32 cellular contexts compared by ENCODE assay signal in the genomic region with DNA sequence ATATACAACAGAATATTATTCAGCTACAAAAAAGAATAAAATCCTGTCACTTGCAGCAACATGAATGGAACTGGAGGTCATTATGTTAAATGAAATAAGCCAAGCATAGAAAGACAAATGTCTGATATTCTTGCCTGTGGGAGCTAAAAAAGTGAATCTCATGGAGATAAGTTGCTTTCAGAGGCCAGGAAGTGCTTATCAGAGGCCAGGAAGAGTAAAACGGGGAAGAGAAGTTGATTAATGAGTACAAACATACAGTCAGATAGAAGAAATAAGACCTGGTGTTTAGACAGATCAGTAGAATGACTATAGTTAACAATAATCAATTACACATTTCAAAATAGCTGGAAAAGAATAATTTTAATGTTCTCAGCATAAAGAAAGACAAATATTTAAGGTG. TPM values are rescaled to one million over a fixed set of nuclear protein-coding genes. Genes with fewer than 3 reads are reported as not detected.
"Had no signal": no experiment of that assay in that cellular context is flagged by ENCODE, and none has a peak within 500 bp of the region (broad histone marks: within the 10 kb centered on the region; RNA-seq: fewer than 3 reads in every experiment).

No MANE protein-coding gene starts in this region.

- H3K27ac ChIP-seq: colonic mucosa, epithelial cell of prostate, esophagus squamous epithelium, gastrocnemius medialis, heart right ventricle, left lung, lower lobe of right lung had no signal

- H3K36me3 Mint-ChIP-seq: naive thymus-derived CD4-positive, alpha-beta T cell had no signal

- H3K4me3 Mint-ChIP-seq: dendritic cell treated with granulocyte-macrophage colony-stimulating factor and Interleukin-4, amounts not matched to agents 40 ng/mL and 50 ng/mL, for 4 days; effector memory CD8-positive, alpha-beta T cell; endodermal cell; naive thymus-derived CD4-positive, alpha-beta T cell had no signal

- H3K4me1 ChIP-seq: colonic mucosa, esophagus squamous epithelium, gastrocnemius medialis, heart right ventricle, left lung, lower lobe of right lung had no signal

- DNase-seq: colonic mucosa; cortex of kidney; effector CD8-positive, alpha-beta T cell; effector memory CD8-positive, alpha-beta T cell; endodermal cell; erythroblast; esophagus squamous epithelium; foreskin fibroblast; foreskin melanocyte; gastrocnemius medialis; glutamatergic neuron; head of caudate nucleus; heart right ventricle; hippocampal formation; left cardiac atrium; left lung; left ventricle myocardium superior; lower lobe of right lung; mesenchymal stem cell; midbrain; naive thymus-derived CD4-positive, alpha-beta T cell had no signal

- H3K27ac Mint-ChIP-seq: dendritic cell treated with granulocyte-macrophage colony-stimulating factor and Interleukin-4, amounts not matched to agents 40 ng/mL and 50 ng/mL, for 4 days; effector memory CD8-positive, alpha-beta T cell; endodermal cell; naive thymus-derived CD4-positive, alpha-beta T cell had no signal

- H3K4me1 Mint-ChIP-seq: endodermal cell; naive thymus-derived CD4-positive, alpha-beta T cell had no signal

- H3K27me3 ChIP-seq: colonic mucosa had no signal

- H3K9me3 ChIP-seq: colonic mucosa, esophagus squamous epithelium, gastrocnemius medialis, heart right ventricle, left lung, lower lobe of right lung had no signal

- H3K36me3 ChIP-seq: colonic mucosa, esophagus squamous epithelium, gastrocnemius medialis, heart right ventricle, left lung, lower lobe of right lung had no signal

- H3K9me3 Mint-ChIP-seq: dendritic cell treated with granulocyte-macrophage colony-stimulating factor and Interleukin-4, amounts not matched to agents 40 ng/mL and 50 ng/mL, for 4 days; effector memory CD8-positive, alpha-beta T cell; endodermal cell; naive thymus-derived CD4-positive, alpha-beta T cell had no signal

- H3K4me3 ChIP-seq: colonic mucosa, esophagus squamous epithelium, gastrocnemius medialis, heart right ventricle, left lung, lower lobe of right lung had no signal

RNA-seq across cellular contexts. Expression of gene CPHXL, which starts 54.4 kb away (rescaled TPM):
- total RNA-seq: colonic mucosa; dermis microvascular lymphatic vessel endothelial cell; endodermal cell; esophagus mucosa; esophagus squamous epithelium; gastrocnemius medialis; glomerular endothelial cell; heart right ventricle; kidney epithelial cell; left cardiac atrium; left lung; left ventricle myocardium superior; lower leg skin; lower lobe of right lung; lung microvascular endothelial cell; mesenteric fat pad; mononuclear cell; mucosa of gallbladder; naive thymus-derived CD4-positive, alpha-beta T cell had no signal
